ENCODE assay signal across 22 cellular contexts in genomic region chr6:16555550-16555949, GRCh38.
DNase-seq lines count a peak whose midpoint lies in the region; TF ChIP-seq lines count a peak whose summit lies in the region.
"Had no signal": no experiment of that assay in that cellular context is flagged by ENCODE, and none has a peak within 500 bp of the region (broad histone marks: within the 10 kb centered on the region; RNA-seq: fewer than 3 reads in every experiment).

No MANE protein-coding gene starts in this region.

- H3K27ac ChIP-seq in temporal lobe (ENCODE audit: low read depth, low read length) = peak overlapping the region; percentile 97
- H3K27ac ChIP-seq: KMS-11, SK-N-MC had no signal

- DNase-seq in SW480 (ENCODE audit: low spot score) (peak; percentile 72), fibroblast of villous mesenchyme (ENCODE audit: low read depth) (peak; percentile 41), medulla oblongata (ENCODE audit: extremely low spot score) (peak; percentile 77), AG08395 (ENCODE audit: low spot score) (no peak), mesenteric fat pad (ENCODE audit: low spot score) (no peak), SHP77 (lab: John Stamatoyannopoulos, UW) (no peak)
- DNase-seq: BE2C; Calu3; CD8-positive, alpha-beta memory T cell; DMS79 treated with DMSO at 0.1 percent for 48 hours; MM.1S; NCI-H1417; NCI-H1694 treated with DMSO at 0.1 percent for 48 hours; NCI-H2081; NCI-H2227 treated with DMSO at 0.1 percent for 48 hours; NCI-H510A; NCI-H69; RPMI8226; SHP77 treated with DMSO at 0.1 percent for 48 hours had no signal

- no peak for TF ChIP-seq CTCF in fibroblast of villous mesenchyme (IDR thresholded peaks at IDR 0.05; ENCODE audit: insufficient read depth, low read depth, low read length)

- H3K4me3 ChIP-seq in fibroblast of villous mesenchyme (ENCODE audit: low read depth, low read length) = no peak overlapping the region
- H3K4me3 ChIP-seq: SK-N-MC had no signal

Comparison
In these comparisons a context has a peak if more than half of its experiments do, and no peak if none do; other contexts are left out.
1. DNase-seq: peak in SW480 (single experiment), fibroblast of villous mesenchyme (single experiment) and medulla oblongata (single experiment); none in AG08395 (single experiment), mesenteric fat pad (single experiment) and SHP77 (0 of 2).